Comparison of ENCODE assay signal across 9 cellular contexts in the genomic region with DNA sequence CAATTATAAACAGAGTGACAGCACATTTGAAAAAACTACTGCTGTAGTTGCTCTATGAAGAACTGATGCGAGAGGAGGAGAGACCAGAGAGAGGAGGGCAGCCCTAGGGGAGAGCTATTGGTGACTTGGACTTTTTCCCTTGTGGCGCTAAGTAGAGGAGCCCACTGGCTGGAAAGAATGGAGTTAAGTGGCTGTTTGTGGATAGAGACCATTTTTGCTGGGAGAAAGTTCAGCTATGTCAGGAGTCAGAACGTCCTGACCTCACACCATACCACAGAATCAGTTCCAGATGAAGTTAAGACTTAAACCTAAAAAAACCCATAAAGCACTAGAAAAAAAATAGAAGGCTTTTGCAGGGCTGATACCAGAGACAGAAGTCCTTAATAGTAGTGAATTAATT. TPM values are rescaled to one million over a fixed set of nuclear protein-coding genes. Genes with fewer than 3 reads are reported as not detected.
A peak's percentile ranks its signal among the peaks of the same experiment; 100 is the strongest.
DNase-seq lines count a peak whose midpoint lies in the region; ATAC-seq and TF ChIP-seq lines count a peak whose summit lies in the region.
"Had no signal": no experiment of that assay in that cellular context is flagged by ENCODE, and none has a peak within 500 bp of the region (broad histone marks: within the 10 kb centered on the region; RNA-seq: fewer than 3 reads in every experiment).

No MANE protein-coding gene starts in this region.

- peaks cover 44% of the 10 kb centered on the region for H3K4me1 Mint-ChIP-seq in GM23338

- 39 to 49% (median 47%) methylated on average over 3 of the region's 3 CpGs for WGBS in spleen, 5 donors

- DNase-seq in GM23338 (ENCODE audit: low spot score) (no peak), fibroblast of the conjunctiva (ENCODE audit: low read depth) (peak; percentile 56), spleen (no peak), NCI-H1694 (lab: John Stamatoyannopoulos, UW) (no peak)
- DNase-seq: activated CD4-positive, alpha-beta T cell treated with anti-CD3 and anti-CD28 coated beads for 4 hours; nucleus accumbens had no signal

- H3K4me2 ChIP-seq in GM23338, result peak overlapping the region; percentile 78

- H3K4me1 ChIP-seq in GM23338 (ENCODE audit: insufficient read depth) (peaks cover 18% of the 10 kb centered on the region), spleen (peaks cover 40 to 86% (median 79%) of the 10 kb centered on the region in 6 donors)

- peaks cover 41% of the 10 kb centered on the region for H4K20me1 ChIP-seq in GM23338 (replicated peaks; ENCODE audit: insufficient read depth)

- H3K9me2 ChIP-seq in GM23338 (ENCODE audit: insufficient read depth), result no peaks in the 10 kb centered on the region

- H3K4me3 ChIP-seq in GM23338 (peak overlapping the region; percentile 86), spleen (peak overlapping the region in 6 of 8 donors; percentile 48 to 83 (median 60))

- H3F3A ChIP-seq in GM23338 (replicated peaks; ENCODE audit: low read depth), result peaks cover 20% of the 10 kb centered on the region; the same call in 1 of the 2 replicates

- intact Hi-C loops in spleen (cut with DNase I; ENCODE audit: low total_unique reads), result no loop called here

- H3K9me3 ChIP-seq in spleen, result no peaks in the 10 kb centered on the region

- no peak overlapping the region for H2AFZ ChIP-seq in GM23338

- peaks cover 33% of the 10 kb centered on the region for H3K36me3 Mint-ChIP-seq in GM23338 (ENCODE audit: low read depth)

- TF ChIP-seq CTCF in GM23338 (conservative IDR thresholded peaks at IDR 0.05; ENCODE audit: low read depth in 2 of 2), result no peak
- TF ChIP-seq CTCF in VCaP (conservative IDR thresholded peaks at IDR 0.05), result no peak
- no peak for TF ChIP-seq CTCF in spleen (IDR thresholded peaks at IDR 0.05 in 8 of 11, conservative IDR thresholded peaks at IDR 0.05 in 3 of 11)

- H3K36me3 ChIP-seq in GM23338 (ENCODE audit: insufficient read depth) (no peaks in the 10 kb centered on the region), spleen (peaks cover 0 to 22% (median under 1%) of the 10 kb centered on the region in 6 donors)

- peaks cover 65% of the 10 kb centered on the region for H3K79me2 ChIP-seq in GM23338 (replicated peaks; ENCODE audit: insufficient read depth)

- H3K27me3 ChIP-seq in GM23338 (ENCODE audit: insufficient read depth), result no peaks in the 10 kb centered on the region
- no peaks in the 10 kb centered on the region for H3K27me3 ChIP-seq in spleen (replicated peaks in 1 of 7)

- no peak overlapping the region; the same call in 1 of the 2 replicates for H3K27ac ChIP-seq in GM23338 (ENCODE audit: low read depth)
- peak overlapping the region; percentile 95; the same call in 1 of the 2 replicates for H3K27ac ChIP-seq in VCaP
- H3K27ac ChIP-seq in spleen, result peak overlapping the region in 5 of 8 donors; percentile 46 to 100 (median 99)

- TF ChIP-seq POLR2A in spleen (IDR thresholded peaks at IDR 0.05), result no peak

- peaks cover 27% of the 10 kb centered on the region for H3K27me3 Mint-ChIP-seq in GM23338 (ENCODE audit: insufficient read depth, low read depth, poor library complexity)

- H3K27ac Mint-ChIP-seq in GM23338, result no peak overlapping the region

- peak overlapping the region; percentile 93 for H3K4me3 Mint-ChIP-seq in GM23338

- no peaks in the 10 kb centered on the region; the same call in 2 of the 3 replicates for H3K9me3 Mint-ChIP-seq in GM23338

- ATAC-seq in GM23338, result no peak
- ATAC-seq in HG02763 (IDR thresholded peaks at IDR 0.05; ENCODE audit: unreplicated experiment), result no peak
- ATAC-seq in HG02884 (IDR thresholded peaks at IDR 0.05; ENCODE audit: unreplicated experiment), result no peak

TF ChIP-seq in GM23338, 12 proteins besides CTCF, POLR2A, EP300 and RAD21 (continues in another document):
- TF ChIP-seq, protein P1, sequence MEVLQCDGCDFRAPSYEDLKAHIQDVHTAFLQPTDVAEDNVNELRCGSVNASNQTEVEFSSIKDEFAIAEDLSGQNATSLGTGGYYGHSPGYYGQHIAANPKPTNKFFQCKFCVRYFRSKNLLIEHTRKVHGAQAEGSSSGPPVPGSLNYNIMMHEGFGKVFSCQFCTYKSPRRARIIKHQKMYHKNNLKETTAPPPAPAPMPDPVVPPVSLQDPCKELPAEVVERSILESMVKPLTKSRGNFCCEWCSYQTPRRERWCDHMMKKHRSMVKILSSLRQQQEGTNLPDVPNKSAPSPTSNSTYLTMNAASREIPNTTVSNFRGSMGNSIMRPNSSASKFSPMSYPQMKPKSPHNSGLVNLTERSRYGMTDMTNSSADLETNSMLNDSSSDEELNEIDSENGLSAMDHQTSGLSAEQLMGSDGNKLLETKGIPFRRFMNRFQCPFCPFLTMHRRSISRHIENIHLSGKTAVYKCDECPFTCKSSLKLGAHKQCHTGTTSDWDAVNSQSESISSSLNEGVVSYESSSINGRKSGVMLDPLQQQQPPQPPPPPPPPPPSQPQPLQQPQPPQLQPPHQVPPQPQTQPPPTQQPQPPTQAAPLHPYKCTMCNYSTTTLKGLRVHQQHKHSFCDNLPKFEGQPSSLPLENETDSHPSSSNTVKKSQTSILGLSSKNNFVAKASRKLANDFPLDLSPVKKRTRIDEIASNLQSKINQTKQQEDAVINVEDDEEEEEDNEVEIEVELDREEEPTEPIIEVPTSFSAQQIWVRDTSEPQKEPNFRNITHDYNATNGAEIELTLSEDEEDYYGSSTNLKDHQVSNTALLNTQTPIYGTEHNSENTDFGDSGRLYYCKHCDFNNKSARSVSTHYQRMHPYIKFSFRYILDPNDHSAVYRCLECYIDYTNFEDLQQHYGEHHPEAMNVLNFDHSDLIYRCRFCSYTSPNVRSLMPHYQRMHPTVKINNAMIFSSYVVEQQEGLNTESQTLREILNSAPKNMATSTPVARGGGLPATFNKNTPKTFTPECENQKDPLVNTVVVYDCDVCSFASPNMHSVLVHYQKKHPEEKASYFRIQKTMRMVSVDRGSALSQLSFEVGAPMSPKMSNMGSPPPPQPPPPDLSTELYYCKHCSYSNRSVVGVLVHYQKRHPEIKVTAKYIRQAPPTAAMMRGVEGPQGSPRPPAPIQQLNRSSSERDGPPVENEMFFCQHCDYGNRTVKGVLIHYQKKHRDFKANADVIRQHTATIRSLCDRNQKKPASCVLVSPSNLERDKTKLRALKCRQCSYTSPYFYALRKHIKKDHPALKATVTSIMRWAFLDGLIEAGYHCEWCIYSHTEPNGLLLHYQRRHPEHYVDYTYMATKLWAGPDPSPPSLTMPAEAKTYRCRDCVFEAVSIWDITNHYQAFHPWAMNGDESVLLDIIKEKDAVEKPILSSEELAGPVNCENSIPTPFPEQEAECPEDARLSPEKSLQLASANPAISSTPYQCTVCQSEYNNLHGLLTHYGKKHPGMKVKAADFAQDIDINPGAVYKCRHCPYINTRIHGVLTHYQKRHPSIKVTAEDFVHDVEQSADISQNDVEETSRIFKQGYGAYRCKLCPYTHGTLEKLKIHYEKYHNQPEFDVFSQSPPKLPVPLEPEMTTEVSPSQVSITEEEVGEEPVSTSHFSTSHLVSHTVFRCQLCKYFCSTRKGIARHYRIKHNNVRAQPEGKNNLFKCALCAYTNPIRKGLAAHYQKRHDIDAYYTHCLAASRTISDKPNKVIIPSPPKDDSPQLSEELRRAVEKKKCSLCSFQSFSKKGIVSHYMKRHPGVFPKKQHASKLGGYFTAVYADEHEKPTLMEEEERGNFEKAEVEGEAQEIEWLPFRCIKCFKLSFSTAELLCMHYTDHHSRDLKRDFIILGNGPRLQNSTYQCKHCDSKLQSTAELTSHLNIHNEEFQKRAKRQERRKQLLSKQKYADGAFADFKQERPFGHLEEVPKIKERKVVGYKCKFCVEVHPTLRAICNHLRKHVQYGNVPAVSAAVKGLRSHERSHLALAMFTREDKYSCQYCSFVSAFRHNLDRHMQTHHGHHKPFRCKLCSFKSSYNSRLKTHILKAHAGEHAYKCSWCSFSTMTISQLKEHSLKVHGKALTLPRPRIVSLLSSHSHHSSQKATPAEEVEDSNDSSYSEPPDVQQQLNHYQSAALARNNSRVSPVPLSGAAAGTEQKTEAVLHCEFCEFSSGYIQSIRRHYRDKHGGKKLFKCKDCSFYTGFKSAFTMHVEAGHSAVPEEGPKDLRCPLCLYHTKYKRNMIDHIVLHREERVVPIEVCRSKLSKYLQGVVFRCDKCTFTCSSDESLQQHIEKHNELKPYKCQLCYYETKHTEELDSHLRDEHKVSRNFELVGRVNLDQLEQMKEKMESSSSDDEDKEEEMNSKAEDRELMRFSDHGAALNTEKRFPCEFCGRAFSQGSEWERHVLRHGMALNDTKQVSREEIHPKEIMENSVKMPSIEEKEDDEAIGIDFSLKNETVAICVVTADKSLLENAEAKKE (CRISPR knock-in tag; IDR thresholded peaks at IDR 0.05), result no peak
- TF ChIP-seq ZNF331 (CRISPR knock-in tag; IDR thresholded peaks at IDR 0.05; ENCODE audit: low read depth), result no peak
- TF ChIP-seq ZNF114 (CRISPR knock-in tag; IDR thresholded peaks at IDR 0.05), result no peak

RNA-seq across cellular contexts. Expression of a gene that starts 2.0 kb away (rescaled TPM):
- total RNA-seq in GM23338 (2014; rRNA removed; shearing (Covaris generic)), result 136 and 151 TPM in 2 replicates
- polyA plus RNA-seq in GM23338 (2016; fragmentation: Nextera tagmentation; extraction: Ambion mirVana) (56.8 and 58.1 TPM in 2 replicates), spleen (10 to 100 TPM in 1 of 3 donors, 1 to 10 TPM in 2; 8.2 to 26.0 (median 8.8) TPM)
- total RNA-seq in spleen, result 100 to 1,000 TPM; 108 to 196 (median 173) TPM

RNA-seq across cellular contexts. Expression of a gene that starts 4.9 kb away (rescaled TPM):
- not detected in 2 replicates for total RNA-seq in GM23338 (2014; rRNA removed; shearing (Covaris generic))
- polyA plus RNA-seq in GM23338 (2016; fragmentation: Nextera tagmentation; extraction: Ambion mirVana) (0.16 TPM in 1 of 2 replicates, not detected in the other), spleen (under 1 TPM in 1 of 3 donors, not detected in 2; 0.13 TPM)
- not detected for total RNA-seq in spleen

RNA-seq across cellular contexts. Expression of a gene that starts 6.8 kb away (rescaled TPM):
- total RNA-seq in GM23338 (2014; rRNA removed; shearing (Covaris generic)), result 6.9 and 11.2 TPM in 2 replicates
- 3.6 and 4.2 TPM in 2 replicates for polyA plus RNA-seq in GM23338 (2016; fragmentation: Nextera tagmentation; extraction: Ambion mirVana)
- total RNA-seq in spleen, result 10 to 100 TPM; 38.7 to 68.8 (median 46.5) TPM
- polyA plus RNA-seq in spleen, result 10 to 100 TPM; 10.5 to 23.7 (median 12.3) TPM

RNA-seq across cellular contexts. Expression of a gene that starts 41.3 kb away (rescaled TPM):
- 11.2 and 12.0 TPM in 2 replicates for total RNA-seq in GM23338 (2014; rRNA removed; shearing (Covaris generic))
- 10.0 and 11.1 TPM in 2 replicates for polyA plus RNA-seq in GM23338 (2016; fragmentation: Nextera tagmentation; extraction: Ambion mirVana)
- 10 to 100 TPM in 5 of 7 donors, 1 to 10 TPM in 2; 7.3 to 12.9 (median 11.4) TPM for total RNA-seq in spleen
- 10 to 100 TPM in 2 of 3 donors, 1 to 10 TPM in 1; 7.3 to 12.4 (median 11.1) TPM for polyA plus RNA-seq in spleen

RNA-seq across cellular contexts. Expression of a gene that starts 46.9 kb away (rescaled TPM):
- total RNA-seq in GM23338 (2014; rRNA removed; shearing (Covaris generic)), result 16.6 TPM in 2 replicates
- polyA plus RNA-seq in GM23338 (2016; fragmentation: Nextera tagmentation; extraction: Ambion mirVana) (11.1 and 13.3 TPM in 2 replicates), spleen (1 to 10 TPM; 1.5 to 3.5 (median 2.0) TPM)
- 1 to 10 TPM; 1.0 to 5.5 (median 3.2) TPM for total RNA-seq in spleen
